Comparison of ENCODE assay signal across 28 cellular contexts in genomic region chr9:77891150-77891549, GRCh38.
"Had no signal": no experiment of that assay in that cellular context is flagged by ENCODE, and none has a peak within 500 bp of the region (broad histone marks: within the 10 kb centered on the region; RNA-seq: fewer than 3 reads in every experiment).

No MANE protein-coding gene starts in this region.

- H3K27me3 ChIP-seq: cardiac muscle cell, colonic mucosa, dorsolateral prefrontal cortex, esophagus muscularis mucosa, foreskin keratinocyte, heart right ventricle, left lung, right lobe of liver had no signal

- H3K27me3 Mint-ChIP-seq: activated CD4-positive, alpha-beta T cell treated with anti-CD3 and anti-CD28 coated beads for 36 hours; activated naive CD8-positive, alpha-beta T cell had no signal

- H3K36me3 Mint-ChIP-seq: natural killer cell had no signal

- H3K4me3 Mint-ChIP-seq: activated CD4-positive, alpha-beta T cell treated with anti-CD3 and anti-CD28 coated beads for 36 hours; activated naive CD8-positive, alpha-beta T cell; natural killer cell; T-helper 1 cell treated with Interleukin-12 subunit alpha and Interleukin-12 subunit beta and Interleukin-4 antibody, amounts not matched to agents 30 μg/mL and 1 μg/mL, for 36 hours had no signal

- H3K27ac ChIP-seq: cardiac muscle cell, colonic mucosa, esophagus muscularis mucosa, foreskin keratinocyte, heart right ventricle, lower lobe of right lung, right lobe of liver, thoracic aorta had no signal

- ATAC-seq: activated CD4-positive, alpha-beta T cell treated with anti-CD3 and anti-CD28 coated beads for 36 hours; foreskin keratinocyte; heart right ventricle; left lung; lower lobe of right lung; natural killer cell; right lobe of liver; stimulated activated naive CD8-positive, alpha-beta T cell treated with anti-CD3 and anti-CD28 coated beads, Interleukin-15, Interleukin-2, amounts not matched to agents 100 U/mL and 50 U/mL, for 24 hours had no signal

- H3K27ac Mint-ChIP-seq: activated CD4-positive, alpha-beta T cell treated with anti-CD3 and anti-CD28 coated beads for 36 hours; activated naive CD8-positive, alpha-beta T cell; natural killer cell had no signal

- H3K9me3 Mint-ChIP-seq: natural killer cell; T-helper 1 cell treated with Interleukin-12 subunit alpha and Interleukin-12 subunit beta and Interleukin-4 antibody, amounts not matched to agents 30 μg/mL and 1 μg/mL, for 36 hours had no signal

- DNase-seq: activated CD4-positive, alpha-beta T cell treated with anti-CD3 and anti-CD28 coated beads for 36 hours; activated CD4-positive, alpha-beta T cell treated with anti-CD3 and anti-CD28 coated beads, Interleukin-2, amount 50 U/mL, for 4 hours; activated CD4-positive, CD25-positive, alpha-beta regulatory T cell; activated effector memory CD4-positive, alpha-beta T cell treated with Interleukin-2 at 50 U/mL for 16 hours; activated naive CD4-positive, alpha-beta T cell treated with Interleukin-2 at 50 U/mL for 16 hours; anterior cingulate cortex; cerebellar nuclear complex; colonic mucosa; dorsolateral prefrontal cortex; effector memory CD4-positive, alpha-beta T cell; foreskin keratinocyte; heart right ventricle; kidney glomerular epithelial cell; left lung; lower lobe of right lung; mesenchymal stem cell; natural killer cell; right lobe of liver; stimulated activated CD4-positive, alpha-beta T cell treated with anti-CD3 and anti-CD28 coated beads, Interleukin-4, amount 100 ng/mL, for 1 hour; stimulated activated naive CD8-positive, alpha-beta T cell treated with anti-CD3 and anti-CD28 coated beads, Interleukin-15, Interleukin-2, amounts not matched to agents 100 U/mL and 50 U/mL, for 24 hours; SW 1271; T-helper 9 cell; trophoblast cell had no signal

- H3K4me1 ChIP-seq: colonic mucosa, right lobe of liver had no signal

- H3K36me3 ChIP-seq: cardiac muscle cell, colonic mucosa, esophagus muscularis mucosa, lower lobe of right lung, right lobe of liver, thoracic aorta had no signal

- H3K4me3 ChIP-seq: cardiac muscle cell, colonic mucosa, dorsolateral prefrontal cortex, esophagus muscularis mucosa, heart right ventricle, left lung, lower lobe of right lung, right lobe of liver, thoracic aorta had no signal

- H3K9me3 ChIP-seq: colonic mucosa, esophagus muscularis mucosa, heart right ventricle, left lung, lower lobe of right lung, right lobe of liver, thoracic aorta had no signal
